Comparison of ENCODE assay signal across 8 cellular contexts in the genomic region with DNA sequence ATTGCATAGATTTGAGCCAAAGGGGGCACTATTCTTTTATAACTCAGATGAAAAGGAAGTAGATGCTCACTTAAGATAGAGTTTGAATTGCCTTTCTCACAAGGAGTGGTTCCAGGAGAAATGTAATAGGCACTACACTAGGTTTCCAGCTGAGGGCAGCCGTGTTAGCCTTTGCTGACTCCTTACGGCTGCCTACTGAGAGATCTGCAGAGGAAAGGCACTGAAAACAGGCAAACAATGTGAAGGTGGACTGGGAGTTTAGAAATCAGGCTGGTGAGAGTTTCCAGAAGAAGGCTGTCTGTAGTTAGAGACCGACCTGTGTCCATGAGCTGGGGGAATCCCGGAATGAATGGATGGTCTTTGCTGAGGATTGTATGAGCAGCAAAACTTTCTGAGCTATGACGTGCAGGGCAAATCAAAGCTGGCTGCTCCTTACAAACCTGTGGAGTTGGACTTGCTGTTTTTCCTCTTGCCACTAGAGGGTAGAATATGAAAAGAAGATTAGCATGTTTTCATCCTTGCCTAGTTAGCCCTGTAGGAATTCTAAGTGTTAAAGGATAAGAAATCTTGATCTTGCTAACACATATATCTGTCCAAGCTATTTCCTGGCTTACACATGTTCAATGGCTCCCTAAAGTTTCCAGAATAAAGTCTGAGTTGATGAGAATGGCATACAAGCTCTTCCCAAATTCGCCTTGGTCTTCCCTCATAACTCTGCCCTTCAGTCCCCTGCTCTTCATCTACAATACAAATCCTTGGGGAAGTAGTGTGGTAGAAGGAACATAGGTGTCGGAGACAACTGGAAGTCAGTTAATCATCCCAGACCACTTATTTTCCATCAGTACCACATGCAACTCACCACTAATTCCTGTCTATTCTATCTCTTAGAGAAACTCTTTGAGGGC. TPM values are rescaled to one million over a fixed set of nuclear protein-coding genes. Genes with fewer than 3 reads are reported as not detected.
DNase-seq lines count a peak whose midpoint lies in the region; ATAC-seq and TF ChIP-seq lines count a peak whose summit lies in the region.

No MANE protein-coding gene starts in this region.

- no peak overlapping the region for H3K27ac Mint-ChIP-seq in naive B cell

- DNase-seq in GM12864 (ENCODE audit: low read depth) (no peak), KBM-7 (peak; percentile 84), Panc1 (ENCODE audit: low read depth, low spot score) (peak; percentile 83), fibroblast of gingiva (ENCODE audit: low read depth) (peak; percentile 76), naive B cell (peak; percentile 62), superior temporal gyrus (ENCODE audit: extremely low spot score) (peak; percentile 97)
- DNase-seq in activated T-cell treated with anti-CD3 and anti-CD28 coated beads, Interleukin-2, amount 50 U/mL, for 48 hours = peak; percentile 56 to 57

- in situ Hi-C loops in KBM-7 (cut with MboI; ENCODE audit: low pct_unique_long_range_greater_than_20kb, low sequenced_read_pairs) (loop anchor here (25.0 kb wide), 1 partner anchor 167 kb away; no protein-coding TSS in a partner anchor), Panc1 (cut with HindIII; ENCODE audit: low pct_unique_long_range_greater_than_20kb, low sequenced_read_pairs) (no loop called here)

- ATAC-seq in Panc1 (peak; percentile 99), naive B cell (ENCODE audit: low read depth in 2 of 2) (peak; percentile 92 to 95), HG03175 (IDR thresholded peaks at IDR 0.05; ENCODE audit: unreplicated experiment) (no peak)

- no peaks in the 10 kb centered on the region for H3K4me1 Mint-ChIP-seq in naive B cell

- 0 out of 2 replicates have a peak, but pooled peaks cover 5% of the 10 kb centered on the region for H3K4me1 ChIP-seq in Panc1 (ENCODE audit: control insufficient read depth, insufficient read depth, low read length)

- no peaks in the 10 kb centered on the region for H3K27me3 ChIP-seq in Panc1 (ENCODE audit: control insufficient read depth, insufficient read depth, low read length)

- H3K9me3 ChIP-seq in Panc1 (ENCODE audit: control insufficient read depth, insufficient read depth, low read depth, low read length) = no peaks in the 10 kb centered on the region

- POLR2A ChIA-PET in Panc1 (lab: Charles Lee) = interaction anchor here (0.6 kb wide), 2 partner anchors 53 to 76 kb away, joined by 3 to 12 read pairs; a partner anchor contains a TSS

- H3K36me3 ChIP-seq in Panc1 (ENCODE audit: control insufficient read depth, insufficient read depth, low read length) = no peaks in the 10 kb centered on the region

- H3K4me3 Mint-ChIP-seq in naive B cell = no peak overlapping the region

- TF ChIP-seq CTCF in GM12864 (IDR thresholded peaks at IDR 0.05; ENCODE audit: low read depth, low read length, missing control alignments) (peak; percentile 71), Panc1 (IDR thresholded peaks at IDR 0.05) (peak; percentile 88)

- no peaks in the 10 kb centered on the region for H3K36me3 Mint-ChIP-seq in naive B cell

- no peaks in the 10 kb centered on the region for H3K9me3 Mint-ChIP-seq in naive B cell

- BruUV-seq in Panc1 (replicated peaks; lab: Mats Ljungman, UMichigan) = no TSS peak

- no peaks in the 10 kb centered on the region for H3K27me3 Mint-ChIP-seq in naive B cell

- no peak overlapping the region for H3K4me3 ChIP-seq in GM12864 (ENCODE audit: low read depth, low read length)
- peak overlapping the region; percentile 4 to 42; a peak in 3 of 4 replicates for H3K4me3 ChIP-seq in Panc1 (ENCODE audit: low read depth in 2 of 2, low read length in 2 of 2)

- CTCF ChIA-PET in Panc1 (lab: Charles Lee) = interaction anchor here (0.6 to 1.9 kb wide), 17 partner anchors 15 to 560 kb away, joined by 3 to 17 read pairs (median 4); a partner anchor contains a TSS

- intact Hi-C loops in Panc1 (cut with micrococcal nuclease; ENCODE audit: unreplicated experiment) = loop anchor here (1.0 kb wide), 1 partner anchor 165 kb away; no protein-coding TSS in a partner anchor

- no peak overlapping the region for H3K27ac ChIP-seq in Panc1 (ENCODE audit: low read length)

RNA-seq across cellular contexts. Expression of a gene that starts 20.1 kb away (rescaled TPM):
- total RNA-seq in Panc1 (2021; ENCODE audit: unreplicated experiment) = 111 TPM
- polyA plus RNA-seq in Panc1 (2012; ENCODE audit: insufficient read length) = 32.3 TPM
- polyA plus RNA-seq in naive B cell (ENCODE audit: low read depth in 6 of 6) = 1 to 10 TPM in 5 of 6 donors, under 1 TPM in 1; 0.06 to 6.9 (median 3.8) TPM
